In the genomic region with DNA sequence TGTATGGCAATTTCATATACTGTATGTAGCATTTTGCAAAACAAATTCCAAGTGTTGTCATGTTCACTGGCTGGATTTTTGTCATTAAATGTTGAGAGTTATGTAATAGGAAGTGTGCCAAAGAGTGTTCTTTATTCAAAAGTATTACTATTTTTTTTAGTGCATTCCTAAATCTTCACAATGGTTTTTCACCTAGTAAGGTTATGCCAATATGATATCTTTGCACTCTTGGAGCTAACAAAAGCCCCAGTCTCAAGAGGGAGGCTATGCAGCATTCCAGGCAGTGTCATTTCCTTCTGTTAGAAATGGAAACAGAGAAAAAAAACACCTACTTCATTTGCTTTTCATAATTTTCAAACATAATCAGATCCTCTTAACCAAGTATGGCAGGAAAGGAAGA, we compare ENCODE assay signal across 14 cellular contexts. TPM values are rescaled to one million over a fixed set of nuclear protein-coding genes. Genes with fewer than 3 reads are reported as not detected.
DNase-seq lines count a peak whose midpoint lies in the region; ATAC-seq and TF ChIP-seq lines count a peak whose summit lies in the region.
"Had no signal": no experiment of that assay in that cellular context is flagged by ENCODE, and none has a peak within 500 bp of the region (broad histone marks: within the 10 kb centered on the region; RNA-seq: fewer than 3 reads in every experiment).

No MANE protein-coding gene starts in this region.

- ATAC-seq in gastrocnemius medialis: no peak
- ATAC-seq: T-helper 17 cell had no signal

- POLR2A ChIA-PET in A673 (lab: Charles Lee; ENCODE audit: low non-redundant PET): interaction anchor here (0.6 to 0.7 kb wide), 2 partner anchors 10 to 96 kb away, joined by 4 to 5 read pairs; no protein-coding TSS in a partner anchor

- H3K27ac ChIP-seq in A673 (ENCODE audit: low read depth, low read length, poor library complexity, severe bottlenecking) (peak overlapping the region; percentile 47), SK-N-MC (peak overlapping the region; percentile 81), esophagus squamous epithelium (peak overlapping the region; percentile 21 to 70 (median 54)), gastrocnemius medialis (peak overlapping the region; percentile 63 to 96 (median 80))

- no TSS peak for BruUV-seq in A673 (replicated peaks; lab: Mats Ljungman, UMichigan)

- H3K27me3 ChIP-seq in A673 (replicated peaks; ENCODE audit: insufficient read depth, low read depth, low read length, poor library complexity) (no peaks in the 10 kb centered on the region), esophagus squamous epithelium (no peaks in the 10 kb centered on the region), gastrocnemius medialis (no peaks in the 10 kb centered on the region)
- H3K27me3 ChIP-seq: MG63 had no signal

- H3K9me3 ChIP-seq in A673 (ENCODE audit: low read depth, low read length, poor library complexity, severe bottlenecking) (no peaks in the 10 kb centered on the region), SK-N-MC (ENCODE audit: low read depth, low read length) (no peaks in the 10 kb centered on the region), esophagus squamous epithelium (no peaks in the 10 kb centered on the region), gastrocnemius medialis (no peaks in the 10 kb centered on the region)
- H3K9me3 ChIP-seq: MG63 had no signal

- peaks cover 65% of the 10 kb centered on the region for H3K4me1 ChIP-seq in A673 (ENCODE audit: insufficient read depth, low read length, poor library complexity, severe bottlenecking)
- peaks cover 8 to 53% (median 28%) of the 10 kb centered on the region in 3 donors for H3K4me1 ChIP-seq in esophagus squamous epithelium
- H3K4me1 ChIP-seq in gastrocnemius medialis: peaks cover 29 to 39% of the 10 kb centered on the region in 2 donors

- TF ChIP-seq POLR2A in esophagus squamous epithelium (IDR thresholded peaks at IDR 0.05): no peak
- no peak for TF ChIP-seq POLR2A in gastrocnemius medialis (IDR thresholded peaks at IDR 0.05)

- H3K9ac ChIP-seq in SK-N-MC (ENCODE audit: insufficient read length): peak overlapping the region; percentile 30

- intact Hi-C loops in A673 (cut with micrococcal nuclease; ENCODE audit: unreplicated experiment) (loop anchor here (10.0 kb wide), 1 partner anchor 469 kb away; no protein-coding TSS in a partner anchor), esophagus squamous epithelium (cut with DNase I) (loop anchor here (10.0 kb wide), 1 partner anchor 219 kb away; a partner anchor contains a TSS), gastrocnemius medialis (cut with DNase I; ENCODE audit: low total_unique reads) (no loop called here)

- in situ Hi-C loops in gastrocnemius medialis (cut with MboI; ENCODE audit: low sequenced_read_pairs in 4 of 4): loop anchor here in 1 of 4 donors (10.0 to 25.0 kb wide), 2 partner anchors 89 to 406 kb away; no protein-coding TSS in a partner anchor

- TF ChIP-seq CTCF in A673 (conservative IDR thresholded peaks at IDR 0.05; ENCODE audit: low read depth, low read length) (no peak), esophagus squamous epithelium (IDR thresholded peaks at IDR 0.05) (no peak), gastrocnemius medialis (IDR thresholded peaks at IDR 0.05 in 4 of 5, conservative IDR thresholded peaks at IDR 0.05 in 1 of 5) (no peak)

- CTCF ChIA-PET in A673 (lab: Charles Lee): no interaction called here

- DNase-seq in A673 (ENCODE audit: low spot score) (no peak), SK-N-MC (ENCODE audit: low read depth, low spot score) (no peak), esophagus squamous epithelium (lab: John Stamatoyannopoulos, UW) (no peak), gastrocnemius medialis (no peak), SK-N-DZ (ENCODE audit: low spot score) (no peak), DMS79 (lab: John Stamatoyannopoulos, UW) (no peak), HCEC 1CT (no peak), OCI-M2 (lab: John Stamatoyannopoulos, UW; ENCODE audit: unreplicated experiment) (no peak)
- DNase-seq: activated CD8-positive, alpha-beta memory T cell treated with anti-CD3 and anti-CD28 coated beads, Interleukin-2, amount 50 U/mL, for 4 hours; activated naive CD4-positive, alpha-beta T cell treated with anti-CD3 and anti-CD28 coated beads for 36 hours; NCI-H2081; RPMI8226; T-helper 17 cell had no signal

- H3K36me3 ChIP-seq in A673 (ENCODE audit: insufficient read depth, low read length, poor library complexity, severe bottlenecking) (no peaks in the 10 kb centered on the region), SK-N-MC (ENCODE audit: insufficient read depth, low read length) (no peaks in the 10 kb centered on the region), esophagus squamous epithelium (no peaks in the 10 kb centered on the region), gastrocnemius medialis (no peaks in the 10 kb centered on the region)
- H3K36me3 ChIP-seq: MG63 had no signal

- no peak overlapping the region for H3K4me3 ChIP-seq in A673 (ENCODE audit: low read depth, low read length, poor library complexity, severe bottlenecking)
- H3K4me3 ChIP-seq in SK-N-MC: peak overlapping the region; percentile 25; the same call in 1 of the 2 replicates
- H3K4me3 ChIP-seq in esophagus squamous epithelium: no peak overlapping the region
- no peak overlapping the region for H3K4me3 ChIP-seq in gastrocnemius medialis
- H3K4me3 ChIP-seq: MG63 had no signal

RNA-seq across cellular contexts. Expression of a gene that starts 5.1 kb away (rescaled TPM):
- total RNA-seq in A673 (2021): 42.8 and 53.7 TPM in 2 replicates
- total RNA-seq in esophagus squamous epithelium: 10 to 100 TPM; 17.1 to 80.3 (median 24.2) TPM
- total RNA-seq in gastrocnemius medialis: 10 to 100 TPM; 30.4 to 66.5 (median 40.5) TPM
- polyA plus RNA-seq in SK-N-DZ (2014; cell fraction: cytosol; rRNA removed): 34.9 and 39.0 TPM in 2 replicates
- polyA plus RNA-seq in SK-N-DZ (2014; cell fraction: nucleus; rRNA removed): 37.0 and 42.1 TPM in 2 replicates
